18 cellular contexts compared by ENCODE assay signal in the genomic region with DNA sequence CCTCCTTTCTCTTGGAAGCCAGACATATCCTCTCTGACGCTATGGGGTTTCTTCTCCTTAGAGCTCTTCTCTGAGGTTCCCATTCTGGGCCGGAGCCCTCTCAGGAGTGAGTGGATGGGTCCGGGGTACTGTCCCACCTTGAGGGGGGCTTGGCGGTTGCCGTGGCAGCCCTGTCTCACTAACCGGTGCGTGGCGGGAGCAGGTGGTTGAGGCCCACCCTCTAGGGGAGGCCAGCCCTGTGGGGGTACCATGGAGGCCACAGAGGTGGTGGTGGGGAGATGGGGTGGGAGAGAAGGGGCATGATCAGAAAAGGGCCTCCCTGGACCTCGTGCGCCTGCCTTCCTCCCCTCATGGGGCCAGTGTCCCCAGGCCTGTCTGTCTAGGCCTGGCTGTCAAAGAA. TPM values are rescaled to one million over a fixed set of nuclear protein-coding genes. Genes with fewer than 3 reads are reported as not detected.
DNase-seq lines count a peak whose midpoint lies in the region; ATAC-seq and TF ChIP-seq lines count a peak whose summit lies in the region.
"Had no signal": no experiment of that assay in that cellular context is flagged by ENCODE, and none has a peak within 500 bp of the region (broad histone marks: within the 10 kb centered on the region; RNA-seq: fewer than 3 reads in every experiment).

No MANE protein-coding gene starts in this region.

- no peak overlapping the region for H3K4me3 Mint-ChIP-seq in mesothelial cell of epicardium
- H3K4me3 Mint-ChIP-seq: CD8-positive, alpha-beta T cell; IgD-negative memory B cell had no signal

- 75 to 87% (median 79%) methylated on average over 9 to 10 of the region's 10 CpGs for WGBS in psoas muscle, 3 donors
- WGBS in urinary bladder: 86% methylated on average over 10 of the region's 10 CpGs

- no peaks in the 10 kb centered on the region for H3K9me3 Mint-ChIP-seq in mesothelial cell of epicardium
- H3K9me3 Mint-ChIP-seq: CD8-positive, alpha-beta T cell; IgD-negative memory B cell had no signal

- H3K9me3 ChIP-seq in psoas muscle: no peaks in the 10 kb centered on the region
- H3K9me3 ChIP-seq: BE2C, HAP-1 had no signal

- H3K4me3 ChIP-seq in psoas muscle (no peak overlapping the region), urinary bladder (ENCODE audit: low read depth, low read length) (no peak overlapping the region)
- H3K4me3 ChIP-seq: HAP-1 had no signal

- ATAC-seq in psoas muscle (peak in 2 of 4 donors; percentile 8 to 9), HG02981 (IDR thresholded peaks at IDR 0.05; ENCODE audit: unreplicated experiment) (no peak)
- ATAC-seq: CD8-positive, alpha-beta T cell had no signal

- H3K4me1 Mint-ChIP-seq in mesothelial cell of epicardium: no peaks in the 10 kb centered on the region
- H3K4me1 Mint-ChIP-seq: IgD-negative memory B cell had no signal

- no peaks in the 10 kb centered on the region for H3K27me3 Mint-ChIP-seq in mesothelial cell of epicardium (ENCODE audit: low read depth)

- peaks cover 36% of the 10 kb centered on the region for H3K36me3 Mint-ChIP-seq in mesothelial cell of epicardium
- H3K36me3 Mint-ChIP-seq: CD8-positive, alpha-beta T cell had no signal

- H3K4me1 ChIP-seq in psoas muscle (peaks cover 7% of the 10 kb centered on the region), urinary bladder (ENCODE audit: insufficient read depth) (no peaks in the 10 kb centered on the region)
- H3K4me1 ChIP-seq: HAP-1 had no signal

- H3K36me3 ChIP-seq in psoas muscle (ENCODE audit: insufficient read depth in 1 of 2, low read depth in 1 of 2) (peaks cover 0 to 46% of the 10 kb centered on the region in 2 donors), urinary bladder (ENCODE audit: insufficient read depth) (no peaks in the 10 kb centered on the region)
- H3K36me3 ChIP-seq: BE2C, HAP-1 had no signal

- DNase-seq in M059J (ENCODE audit: low read depth) (peak; percentile 28), mesothelial cell of epicardium (ENCODE audit: low spot score in 2 of 2, unreplicated experiment in 2 of 2) (no peak), psoas muscle (no peak), NCI-H226 (no peak), T1000 (lab: John Stamatoyannopoulos, UW) (no peak)
- DNase-seq: BE2C; CD8-positive, alpha-beta T cell; DMS79; Kasumi-1; NCI-H187; NCI-H69; RPMI8226 had no signal

- H3K27ac Mint-ChIP-seq in mesothelial cell of epicardium: peak overlapping the region; percentile 83
- H3K27ac Mint-ChIP-seq: CD8-positive, alpha-beta T cell; IgD-negative memory B cell had no signal

- peak overlapping the region; percentile 52 for H3K27ac ChIP-seq in psoas muscle
- H3K27ac ChIP-seq in urinary bladder (ENCODE audit: low read depth): peak overlapping the region; percentile 89

- intact Hi-C loops in psoas muscle (cut with DNase I): no loop called here

- no peaks in the 10 kb centered on the region for H3K27me3 ChIP-seq in psoas muscle (ENCODE audit: insufficient read depth in 3 of 3, low read length in 2 of 3)
- H3K27me3 ChIP-seq: BE2C had no signal

- TF ChIP-seq CTCF in mesothelial cell of epicardium (IDR thresholded peaks at IDR 0.05; ENCODE audit: unreplicated experiment) (no peak), psoas muscle (IDR thresholded peaks at IDR 0.05) (no peak)

RNA-seq across cellular contexts. Expression of a gene that starts 22.4 kb away (rescaled TPM):
- 677 and 1,398 TPM in 2 replicates for total RNA-seq in M059J (2014; rRNA removed; shearing (Covaris generic))
- total RNA-seq in mesothelial cell of epicardium: 415 to 456 TPM (median 447 TPM) in 3 replicates
- total RNA-seq in psoas muscle: 100 to 1,000 TPM; 216 to 451 (median 286) TPM
- 100 to 1,000 TPM in 1 of 3 donors, 10 to 100 TPM in 2; 44.9 to 210 (median 56.1) TPM for polyA plus RNA-seq in psoas muscle
- total RNA-seq in urinary bladder: 159 TPM
- 516 TPM for polyA plus RNA-seq in urinary bladder
- total RNA-seq: CD8-positive, alpha-beta T cell; HT-29; OCI-LY7 had no signal
- polyA plus RNA-seq: IgD-negative memory B cell had no signal

RNA-seq across cellular contexts. Expression of a gene that starts 39.8 kb away (rescaled TPM):
- total RNA-seq in M059J (2014; rRNA removed; shearing (Covaris generic)): 7.6 and 12.6 TPM in 2 replicates
- total RNA-seq in mesothelial cell of epicardium: 376 to 409 TPM (median 381 TPM) in 3 replicates
- total RNA-seq in psoas muscle: 10 to 100 TPM in 3 of 4 donors, 1 to 10 TPM in 1; 9.4 to 25.5 (median 14.7) TPM
- 10 to 100 TPM in 2 of 3 donors, 1 to 10 TPM in 1; 8.2 to 33.2 (median 10.0) TPM for polyA plus RNA-seq in psoas muscle
- 136 TPM for total RNA-seq in urinary bladder
- 162 TPM for polyA plus RNA-seq in urinary bladder
- polyA plus RNA-seq: IgD-negative memory B cell had no signal
